9 cellular contexts compared by ENCODE assay signal in genomic region chr10:125151824-125152634, GRCh38. TPM values are rescaled to one million over a fixed set of nuclear protein-coding genes. Genes with fewer than 3 reads are reported as not detected.
DNase-seq lines count a peak whose midpoint lies in the region; ATAC-seq and FAIRE-seq lines count a peak whose summit lies in the region.
"Had no signal": no experiment of that assay in that cellular context is flagged by ENCODE, and none has a peak within 500 bp of the region (broad histone marks: within the 10 kb centered on the region; RNA-seq: fewer than 3 reads in every experiment).

No MANE protein-coding gene starts in this region.

- H3K27ac ChIP-seq in mucosa of rectum (ENCODE audit: low read depth in 2 of 2, low read length in 2 of 2), result peak overlapping the region; percentile 95 to 97

- H3K4me3 ChIP-seq in endocrine pancreas (ENCODE audit: control insufficient read depth, insufficient read depth, low read length) (peak overlapping the region; percentile 39), mucosa of rectum (ENCODE audit: low read length in 2 of 2) (peak overlapping the region; percentile 58 to 66)

- no peaks in the 10 kb centered on the region for H3K9me3 Mint-ChIP-seq in activated naive CD8-positive, alpha-beta T cell treated with anti-CD3 and anti-CD28 coated beads, Interleukin-2, amount 50 U/mL, for 24 hours
- H3K9me3 Mint-ChIP-seq in activated naive CD8-positive, alpha-beta T cell treated with anti-CD3 and anti-CD28 coated beads for 36 hours, result no peaks in the 10 kb centered on the region
- no peaks in the 10 kb centered on the region for H3K9me3 Mint-ChIP-seq in T-helper 2 cell treated with Interferon-gamma antibody and Interleukin-4, amounts not matched to agents 5 μg/mL and 100 μg/mL, for 36 hours

- FAIRE-seq in GM19239 (lab: Jason Lieb, UNC), result no peak

- no peaks in the 10 kb centered on the region for H3K36me3 Mint-ChIP-seq in activated naive CD8-positive, alpha-beta T cell treated with anti-CD3 and anti-CD28 coated beads, Interleukin-2, amount 50 U/mL, for 24 hours (ENCODE audit: low read depth)
- H3K36me3 Mint-ChIP-seq in activated naive CD8-positive, alpha-beta T cell treated with anti-CD3 and anti-CD28 coated beads for 36 hours, result no peaks in the 10 kb centered on the region
- H3K36me3 Mint-ChIP-seq in T-helper 2 cell treated with Interferon-gamma antibody and Interleukin-4, amounts not matched to agents 5 μg/mL and 100 μg/mL, for 36 hours (ENCODE audit: low read depth), result no peaks in the 10 kb centered on the region

- H3K4me1 ChIP-seq in endocrine pancreas (ENCODE audit: control insufficient read depth, insufficient read depth, low read length), result peaks cover 19% of the 10 kb centered on the region
- peaks cover 71 to 94% of the 10 kb centered on the region in 2 donors for H3K4me1 ChIP-seq in mucosa of rectum (ENCODE audit: control insufficient read depth in 2 of 2, insufficient read depth in 2 of 2, low read length in 2 of 2)

- H3K36me3 ChIP-seq in endocrine pancreas (ENCODE audit: control insufficient read depth, insufficient read depth, low read length) (no peaks in the 10 kb centered on the region), mucosa of rectum (ENCODE audit: control insufficient read depth in 2 of 2, insufficient read depth in 2 of 2, low read length in 2 of 2) (no peaks in the 10 kb centered on the region)

- H3K9me3 ChIP-seq in endocrine pancreas (ENCODE audit: control insufficient read depth, low read length) (no peaks in the 10 kb centered on the region), mucosa of rectum (ENCODE audit: control insufficient read depth in 2 of 2, low read length in 2 of 2) (no peaks in the 10 kb centered on the region)

- peaks cover 9% of the 10 kb centered on the region for H3K4me1 Mint-ChIP-seq in activated naive CD8-positive, alpha-beta T cell treated with anti-CD3 and anti-CD28 coated beads, Interleukin-2, amount 50 U/mL, for 24 hours
- no peaks in the 10 kb centered on the region for H3K4me1 Mint-ChIP-seq in activated naive CD8-positive, alpha-beta T cell treated with anti-CD3 and anti-CD28 coated beads for 36 hours
- H3K4me1 Mint-ChIP-seq in T-helper 2 cell treated with Interferon-gamma antibody and Interleukin-4, amounts not matched to agents 5 μg/mL and 100 μg/mL, for 36 hours (ENCODE audit: low read depth), result no peaks in the 10 kb centered on the region

- H3K4me3 Mint-ChIP-seq in activated naive CD8-positive, alpha-beta T cell treated with anti-CD3 and anti-CD28 coated beads, Interleukin-2, amount 50 U/mL, for 24 hours, result no peak overlapping the region
- no peak overlapping the region for H3K4me3 Mint-ChIP-seq in activated naive CD8-positive, alpha-beta T cell treated with anti-CD3 and anti-CD28 coated beads for 36 hours
- H3K4me3 Mint-ChIP-seq in T-helper 2 cell treated with Interferon-gamma antibody and Interleukin-4, amounts not matched to agents 5 μg/mL and 100 μg/mL, for 36 hours, result no peak overlapping the region

- H3K27ac Mint-ChIP-seq in activated naive CD8-positive, alpha-beta T cell treated with anti-CD3 and anti-CD28 coated beads, Interleukin-2, amount 50 U/mL, for 24 hours, result no peak overlapping the region
- H3K27ac Mint-ChIP-seq in activated naive CD8-positive, alpha-beta T cell treated with anti-CD3 and anti-CD28 coated beads for 36 hours, result no peak overlapping the region
- no peak overlapping the region for H3K27ac Mint-ChIP-seq in T-helper 2 cell treated with Interferon-gamma antibody and Interleukin-4, amounts not matched to agents 5 μg/mL and 100 μg/mL, for 36 hours

- H3K27me3 Mint-ChIP-seq in activated naive CD8-positive, alpha-beta T cell treated with anti-CD3 and anti-CD28 coated beads, Interleukin-2, amount 50 U/mL, for 24 hours, result peaks cover 81% of the 10 kb centered on the region
- peaks cover 87% of the 10 kb centered on the region for H3K27me3 Mint-ChIP-seq in activated naive CD8-positive, alpha-beta T cell treated with anti-CD3 and anti-CD28 coated beads for 36 hours
- H3K27me3 Mint-ChIP-seq in T-helper 2 cell treated with Interferon-gamma antibody and Interleukin-4, amounts not matched to agents 5 μg/mL and 100 μg/mL, for 36 hours (ENCODE audit: low read depth), result peaks cover 54% of the 10 kb centered on the region

- peak; percentile 7 for DNase-seq in activated naive CD8-positive, alpha-beta T cell treated with anti-CD3 and anti-CD28 coated beads, Interleukin-2, amount 50 U/mL, for 24 hours
- no peak for DNase-seq in activated naive CD8-positive, alpha-beta T cell treated with anti-CD3 and anti-CD28 coated beads for 36 hours
- DNase-seq in ureter (ENCODE audit: low spot score) (peak; percentile 58), GM19239 (ENCODE audit: insufficient read length, low spot score) (no peak)
- no peak for DNase-seq in T-helper 2 cell treated with Interferon-gamma antibody and Interleukin-4, amounts not matched to agents 5 μg/mL and 100 μg/mL, for 36 hours (ENCODE audit: low spot score)
- DNase-seq: activated CD4-positive, alpha-beta T cell treated with anti-CD3 and anti-CD28 coated beads, Interleukin-2, amount 50 U/mL, for 48 hours had no signal

- H3K9ac ChIP-seq in endocrine pancreas (ENCODE audit: control insufficient read depth, insufficient read depth, low read length), result peak overlapping the region; percentile 34
- peak overlapping the region; percentile 78 to 80 for H3K9ac ChIP-seq in mucosa of rectum (ENCODE audit: low read depth in 1 of 2, low read length in 2 of 2)

- H3K27me3 ChIP-seq in endocrine pancreas (ENCODE audit: control insufficient read depth, insufficient read depth, low read length) (no peaks in the 10 kb centered on the region), mucosa of rectum (ENCODE audit: control insufficient read depth in 2 of 2, insufficient read depth in 2 of 2, low read length in 2 of 2) (no peaks in the 10 kb centered on the region)

- no peak for ATAC-seq in activated naive CD8-positive, alpha-beta T cell treated with anti-CD3 and anti-CD28 coated beads, Interleukin-2, amount 50 U/mL, for 24 hours
- ATAC-seq in GM18870 (IDR thresholded peaks at IDR 0.05; ENCODE audit: unreplicated experiment), result no peak

RNA-seq across cellular contexts. Expression of gene CTBP2, which starts 8.3 kb away (rescaled TPM):
- under 1 TPM in 1 of 2 experiments, not detected in 1; 0.25 TPM for total RNA-seq in activated naive CD8-positive, alpha-beta T cell treated with anti-CD3 and anti-CD28 coated beads for 36 hours
- total RNA-seq in ureter, result 94.5 TPM

Comparison
In these comparisons a context has a peak if more than half of its experiments do, and no peak if none do; other contexts are left out.
1. DNase-seq: peak in activated naive CD8-positive, alpha-beta T cell treated with anti-CD3 and anti-CD28 coated beads, Interleukin-2, amount 50 U/mL, for 24 hours (single experiment) and ureter (single experiment); none in activated naive CD8-positive, alpha-beta T cell treated with anti-CD3 and anti-CD28 coated beads for 36 hours (single experiment), T-helper 2 cell treated with Interferon-gamma antibody and Interleukin-4, amounts not matched to agents 5 μg/mL and 100 μg/mL, for 36 hours (single experiment) and GM19239 (single experiment).
2. RNA of gene CTBP2, which starts 8.3 kb away (total RNA-seq): 94.5 TPM in ureter (single experiment); 0.25 TPM in activated naive CD8-positive, alpha-beta T cell treated with anti-CD3 and anti-CD28 coated beads for 36 hours; every median in the first group is over 10 times any median in the second.